15 cellular contexts compared by ENCODE assay signal in the genomic region with DNA sequence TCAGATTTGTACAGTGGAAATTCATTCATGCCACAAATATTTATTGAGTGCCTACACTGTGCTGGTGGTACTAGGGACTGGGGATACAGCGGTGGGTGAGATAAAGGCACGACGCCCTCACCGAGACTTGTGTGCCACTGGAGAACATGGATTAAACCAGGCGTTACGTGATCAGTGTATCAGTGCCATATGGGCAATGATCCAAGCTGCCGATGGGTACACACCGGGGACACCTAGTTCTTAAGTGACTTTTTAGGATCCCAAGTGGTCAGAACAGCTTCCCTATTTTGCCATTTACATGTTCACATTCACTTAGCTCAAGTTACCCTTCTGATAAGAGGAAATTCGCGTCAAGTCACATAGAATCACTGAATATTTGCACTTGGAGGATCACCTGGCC.
"Had no signal": no experiment of that assay in that cellular context is flagged by ENCODE, and none has a peak within 500 bp of the region (broad histone marks: within the 10 kb centered on the region; RNA-seq: fewer than 3 reads in every experiment).

No MANE protein-coding gene starts in this region.

- H3K27ac ChIP-seq: adrenal gland, hepatocyte had no signal

- H3K9me3 Mint-ChIP-seq: central memory CD8-positive, alpha-beta T cell; dendritic cell treated with granulocyte-macrophage colony-stimulating factor and Interleukin-4, amounts not matched to agents 40 ng/mL and 50 ng/mL, for 4 days; effector memory CD8-positive, alpha-beta T cell; naive thymus-derived CD4-positive, alpha-beta T cell had no signal

- H3K27ac Mint-ChIP-seq: effector memory CD8-positive, alpha-beta T cell; naive thymus-derived CD4-positive, alpha-beta T cell had no signal

- H3K27me3 ChIP-seq: adrenal gland, gastroesophageal sphincter, hepatocyte had no signal

- H3K36me3 Mint-ChIP-seq: naive thymus-derived CD4-positive, alpha-beta T cell; type B pancreatic cell had no signal

- ATAC-seq: effector memory CD8-positive, alpha-beta T cell; gastroesophageal sphincter; naive thymus-derived CD4-positive, alpha-beta T cell had no signal

- H3K4me3 ChIP-seq: adrenal gland, gastroesophageal sphincter, hepatocyte had no signal

- H3K9me3 ChIP-seq: adrenal gland, gastroesophageal sphincter had no signal

- DNase-seq: activated CD4-positive, alpha-beta T cell treated with anti-CD3 and anti-CD28 coated beads, Interleukin-2, amount 50 U/mL, for 4 hours; activated CD4-positive, CD25-positive, alpha-beta regulatory T cell treated with anti-CD3 and anti-CD28 coated beads, Interleukin-2, amount 50 U/mL, for 72 hours; activated naive CD4-positive, alpha-beta T cell treated with anti-CD3 and anti-CD28 coated beads, Interleukin-2, amount 50 U/mL, for 16 hours; activated T-cell treated with anti-CD3 and anti-CD28 coated beads, Interleukin-2, amount 50 U/mL, for 1 hour; effector memory CD8-positive, alpha-beta T cell; kidney glomerular epithelial cell; naive thymus-derived CD4-positive, alpha-beta T cell; posterior cingulate gyrus; stimulated activated naive CD4-positive, alpha-beta T cell had no signal

- H3K4me1 Mint-ChIP-seq: central memory CD8-positive, alpha-beta T cell had no signal

- H3K36me3 ChIP-seq: adrenal gland, gastroesophageal sphincter had no signal

- H3K4me3 Mint-ChIP-seq: central memory CD8-positive, alpha-beta T cell; dendritic cell treated with granulocyte-macrophage colony-stimulating factor and Interleukin-4, amounts not matched to agents 40 ng/mL and 50 ng/mL, for 4 days; effector memory CD8-positive, alpha-beta T cell; naive thymus-derived CD4-positive, alpha-beta T cell; type B pancreatic cell had no signal
